Comparison of ENCODE assay signal across 26 cellular contexts in genomic region chr6:11747021-11747420, GRCh38. TPM values are rescaled to one million over a fixed set of nuclear protein-coding genes. Genes with fewer than 3 reads are reported as not detected.
"Had no signal": no experiment of that assay in that cellular context is flagged by ENCODE, and none has a peak within 500 bp of the region (broad histone marks: within the 10 kb centered on the region; RNA-seq: fewer than 3 reads in every experiment).

No MANE protein-coding gene starts in this region.

- H3K27me3 ChIP-seq: ascending aorta, breast epithelium, SJCRH30 had no signal

- DNase-seq: activated CD4-positive, alpha-beta T cell treated with anti-CD3 and anti-CD28 coated beads for 48 hours; activated CD4-positive, alpha-beta T cell treated with anti-CD3 and anti-CD28 coated beads, Interleukin-2, amount 50 U/mL, for 4 hours; activated CD8-positive, alpha-beta memory T cell treated with anti-CD3 and anti-CD28 coated beads, Interleukin-2, amount 50 U/mL, for 48 hours; activated CD8-positive, alpha-beta T cell treated with anti-CD3 and anti-CD28 coated beads, Interleukin-2, amount 10 ng/mL, durations not matched to agents 7 days and 5 days; activated effector memory CD4-positive, alpha-beta T cell treated with Interleukin-2 at 50 U/mL for 16 hours; activated naive CD4-positive, alpha-beta T cell treated with Interleukin-2 at 50 U/mL for 16 hours; activated naive CD8-positive, alpha-beta T cell treated with anti-CD3 and anti-CD28 coated beads, Interleukin-2, amount 50 U/mL, for 24 hours; activated T-cell treated with anti-CD3 and anti-CD28 coated beads, Interleukin-2, amount 50 U/mL, for 24 hours; amniotic stem cell; caudate nucleus; NCI-H1105 treated with DMSO at 0.1 percent for 48 hours; NCI-H1436 treated with DMSO at 0.1 percent for 48 hours; NCI-H187; NCI-H2081; NCI-H510A treated with DMSO at 0.1 percent for 48 hours; NCI-H69; NK-92 treated with Interleukin-12 subunit alpha and Interleukin-12 subunit beta, amount 100 ng/mL, for 24 hours; OCI-M1; Right ventricle myocardium superior; SJCRH30 had no signal

- H3K9me3 ChIP-seq: ascending aorta, breast epithelium, SJCRH30 had no signal

- H3K4me3 ChIP-seq: ascending aorta, breast epithelium, SJCRH30 had no signal

- H3K4me3 Mint-ChIP-seq: activated CD8-positive, alpha-beta T cell treated with anti-CD3 and anti-CD28 coated beads, Interleukin-2, amount 10 ng/mL, durations not matched to agents 7 days and 5 days; activated naive CD8-positive, alpha-beta T cell treated with anti-CD3 and anti-CD28 coated beads, Interleukin-2, amount 50 U/mL, for 24 hours; activated T-cell treated with anti-CD3 and anti-CD28 coated beads, Interleukin-2, amount 50 U/mL, for 24 hours; activated T-helper 1 cell treated with anti-CD3 and anti-CD28 coated beads, Interleukin-12 subunit alpha, Interleukin-12 subunit beta, Interleukin-2, Interleukin-4 antibody, amounts not matched to agents 30 ng/mL and 10 ng/mL and 1 ng/mL, durations not matched to agents 14 hours and 24 hours and 36 hours; T-helper 1 cell treated with Interleukin-12 subunit alpha and Interleukin-12 subunit beta and Interleukin-4 antibody, amounts not matched to agents 30 μg/mL and 1 μg/mL, for 36 hours had no signal

- H3K36me3 ChIP-seq: ascending aorta, breast epithelium, SJCRH30 had no signal

- H3K4me1 ChIP-seq: breast epithelium, SJCRH30 had no signal

- H3K27me3 Mint-ChIP-seq: activated naive CD8-positive, alpha-beta T cell treated with anti-CD3 and anti-CD28 coated beads, Interleukin-2, amount 50 U/mL, for 24 hours had no signal

- H3K27ac Mint-ChIP-seq: activated CD8-positive, alpha-beta T cell treated with anti-CD3 and anti-CD28 coated beads, Interleukin-2, amount 10 ng/mL, durations not matched to agents 7 days and 5 days; activated naive CD4-positive, alpha-beta T cell treated with anti-CD3 and anti-CD28 coated beads, Interleukin-2, amount 50 U/mL, for 72 hours; activated naive CD8-positive, alpha-beta T cell treated with anti-CD3 and anti-CD28 coated beads, Interleukin-2, amount 50 U/mL, for 24 hours; activated T-cell treated with anti-CD3 and anti-CD28 coated beads, Interleukin-2, amount 50 U/mL, for 24 hours; activated T-helper 1 cell treated with anti-CD3 and anti-CD28 coated beads, Interleukin-12 subunit alpha, Interleukin-12 subunit beta, Interleukin-2, Interleukin-4 antibody, amounts not matched to agents 30 ng/mL and 10 ng/mL and 1 ng/mL, durations not matched to agents 14 hours and 24 hours and 36 hours; T-helper 1 cell treated with Interleukin-12 subunit alpha and Interleukin-12 subunit beta and Interleukin-4 antibody, amounts not matched to agents 30 μg/mL and 1 μg/mL, for 36 hours had no signal

- H3K27ac ChIP-seq: ascending aorta, breast epithelium, RWPE1, SJCRH30 had no signal

RNA-seq across cellular contexts. Expression of gene ADTRP, which starts 31.6 kb away (rescaled TPM):
- total RNA-seq: ascending aorta, Right ventricle myocardium superior, SJCRH30 had no signal
